In the genomic region with DNA sequence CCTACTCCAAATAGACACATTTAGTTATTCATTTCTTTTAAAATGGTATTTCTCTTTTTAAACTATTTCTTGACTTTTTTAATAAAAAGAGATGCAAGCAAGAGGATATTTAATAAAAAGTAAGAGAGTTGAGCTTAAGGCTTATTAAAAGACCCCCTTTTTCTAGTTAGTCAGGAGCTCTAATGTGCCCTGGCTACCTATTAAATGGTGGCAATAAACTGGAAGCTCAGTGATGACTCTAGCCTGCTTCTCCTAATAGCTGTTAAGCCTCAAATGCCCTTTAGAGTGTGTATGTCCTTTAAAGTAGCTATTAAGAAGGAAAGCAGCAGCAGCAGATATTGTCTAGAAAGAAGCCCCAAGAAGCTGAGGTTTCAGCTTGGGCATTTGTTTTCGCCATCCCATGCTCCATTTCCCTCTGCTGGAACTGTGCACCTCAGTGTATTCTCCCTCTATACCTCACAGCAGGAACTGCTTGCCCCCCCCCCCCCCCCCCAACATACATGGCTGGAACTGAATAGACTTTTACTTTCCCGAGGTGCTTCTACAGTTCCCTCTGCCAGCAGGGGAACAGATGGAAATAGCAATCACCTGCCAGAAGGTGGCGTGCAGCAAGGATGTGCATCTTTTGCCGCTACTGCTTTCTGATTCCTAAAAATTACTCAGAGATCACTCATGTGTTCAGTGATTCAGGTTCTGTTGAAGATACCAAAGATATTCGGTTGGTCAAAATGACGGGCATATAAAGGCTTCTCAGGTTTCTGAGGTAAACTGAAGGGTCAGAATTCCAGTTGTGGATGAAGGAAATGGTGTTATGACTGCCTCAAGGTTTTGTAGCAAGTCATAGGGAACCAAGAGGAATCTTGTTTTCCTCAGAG, we compare ENCODE assay signal across 9 cellular contexts. TPM values are rescaled to one million over a fixed set of nuclear protein-coding genes. Genes with fewer than 3 reads are reported as not detected.
DNase-seq lines count a peak whose midpoint lies in the region; ATAC-seq, FAIRE-seq and TF ChIP-seq lines count a peak whose summit lies in the region.
"Had no signal": no experiment of that assay in that cellular context is flagged by ENCODE, and none has a peak within 500 bp of the region (broad histone marks: within the 10 kb centered on the region; RNA-seq: fewer than 3 reads in every experiment).

No MANE protein-coding gene starts in this region.

- H3K4me1 ChIP-seq in Karpas-422 (ENCODE audit: low read length) (peaks cover 9% of the 10 kb centered on the region), SJSA1 (replicated peaks) (peaks cover 23% of the 10 kb centered on the region), astrocyte (ENCODE audit: insufficient read depth, low read length) (peaks cover 29% of the 10 kb centered on the region)
- no peaks in the 10 kb centered on the region for H3K4me1 ChIP-seq in effector memory CD4-positive, alpha-beta T cell (ENCODE audit: control insufficient read depth, insufficient read depth, low read length, poor library complexity, severe bottlenecking)

- H2AFZ ChIP-seq in Karpas-422 (ENCODE audit: low read length), result 0 out of 2 replicates have a peak overlapping the region, but pooled peaks have one; percentile 5
- H2AFZ ChIP-seq in astrocyte (ENCODE audit: low read depth, low read length), result no peak overlapping the region

- peak; percentile 97 for FAIRE-seq in astrocyte (lab: Jason Lieb, UNC)

- no peak overlapping the region for H3K4me3 ChIP-seq in Karpas-422 (ENCODE audit: low read length)
- H3K4me3 ChIP-seq in SJSA1, result no peak overlapping the region
- H3K4me3 ChIP-seq in astrocyte (ENCODE audit: insufficient read depth, low read depth, low read length), result peak overlapping the region; percentile 87
- no peak overlapping the region for H3K4me3 ChIP-seq in effector memory CD4-positive, alpha-beta T cell (ENCODE audit: insufficient read depth, low read depth, low read length, poor library complexity, severe bottlenecking)

- H3K36me3 Mint-ChIP-seq in astrocyte (ENCODE audit: low read depth, unreplicated experiment) (peaks cover 6% of the 10 kb centered on the region), immature natural killer cell (no peaks in the 10 kb centered on the region)

- peak overlapping the region; percentile 50 for H3K27ac Mint-ChIP-seq in astrocyte (ENCODE audit: unreplicated experiment)
- H3K27ac Mint-ChIP-seq in immature natural killer cell, result no peak overlapping the region

- H3K9me3 Mint-ChIP-seq in astrocyte (ENCODE audit: unreplicated experiment) (no peaks in the 10 kb centered on the region), immature natural killer cell (peaks cover 0 to 2% (median 0%) of the 10 kb centered on the region in 6 donors)

- no peaks in the 10 kb centered on the region for H3K9me2 ChIP-seq in Karpas-422 (replicated peaks; ENCODE audit: insufficient read depth, low read length)

- H3K9ac ChIP-seq in Karpas-422 (ENCODE audit: low read length) (no peak overlapping the region), astrocyte (ENCODE audit: low read length) (peak overlapping the region; percentile 91)

- H3K4me3 Mint-ChIP-seq in astrocyte (ENCODE audit: unreplicated experiment), result peak overlapping the region; percentile 80
- no peak overlapping the region for H3K4me3 Mint-ChIP-seq in immature natural killer cell

- peak; percentile 79 for TF ChIP-seq CTCF in astrocyte (IDR thresholded peaks at IDR 0.05; ENCODE audit: insufficient read depth, low read depth, low read length)

- H3K27ac ChIP-seq in Karpas-422 (ENCODE audit: low read length) (no peak overlapping the region), SJSA1 (0 out of 2 replicates have a peak overlapping the region, but pooled peaks have one; percentile 4), astrocyte (ENCODE audit: low read depth, low read length) (peak overlapping the region; percentile 78)
- H3K27ac ChIP-seq in effector memory CD4-positive, alpha-beta T cell (ENCODE audit: insufficient read depth, low read length, poor library complexity, severe bottlenecking), result no peak overlapping the region

- H3K9me3 ChIP-seq in Karpas-422 (ENCODE audit: low read length), result no peaks in the 10 kb centered on the region
- no peaks in the 10 kb centered on the region for H3K9me3 ChIP-seq in SJSA1 (replicated peaks)
- no peaks in the 10 kb centered on the region for H3K9me3 ChIP-seq in astrocyte (ENCODE audit: insufficient read depth, low read depth, low read length)
- no peaks in the 10 kb centered on the region for H3K9me3 ChIP-seq in effector memory CD4-positive, alpha-beta T cell (ENCODE audit: control insufficient read depth, low read length)

- H3K4me2 ChIP-seq in Karpas-422 (ENCODE audit: low read depth, low read length, poor library complexity, severe bottlenecking) (no peak overlapping the region), astrocyte (ENCODE audit: low read length) (peak overlapping the region; percentile 81)

- DNase-seq in D341Med (ENCODE audit: low spot score) (peak; percentile 79), Karpas-422 (peak; percentile 80), SJSA1 (ENCODE audit: low read depth in 1 of 2, low spot score in 2 of 2) (peak; percentile 64 to 70), astrocyte (ENCODE audit: low read depth) (peak; percentile 84), immature natural killer cell (peak in 2 of 3 donors; percentile 0 to 3)
- DNase-seq in stimulated activated CD4-positive, alpha-beta T cell treated with anti-CD3 and anti-CD28 coated beads, Interleukin-15, amount 100 ng/mL, for 48 hours (ENCODE audit: low read depth in 2 of 2), result peak; percentile 17 to 36
- DNase-seq in effector memory CD4-positive, alpha-beta T cell, result no peak

- H4K20me1 ChIP-seq in Karpas-422 (ENCODE audit: insufficient read depth, low read depth, low read length), result no peaks in the 10 kb centered on the region
- peaks cover 38% of the 10 kb centered on the region for H4K20me1 ChIP-seq in astrocyte (ENCODE audit: insufficient read depth, low read length)

- ATAC-seq in GM19455 (IDR thresholded peaks at IDR 0.05; ENCODE audit: unreplicated experiment), result peak; percentile 76

- no peaks in the 10 kb centered on the region for H3K27me3 ChIP-seq in Karpas-422 (ENCODE audit: low read length)
- H3K27me3 ChIP-seq in SJSA1 (replicated peaks), result no peaks in the 10 kb centered on the region
- no peaks in the 10 kb centered on the region for H3K27me3 ChIP-seq in astrocyte (ENCODE audit: insufficient read depth, low read length)
- no peaks in the 10 kb centered on the region for H3K27me3 ChIP-seq in effector memory CD4-positive, alpha-beta T cell (replicated peaks; ENCODE audit: control insufficient read depth, insufficient read depth, low read length, poor library complexity, severe bottlenecking)

- H3K36me3 ChIP-seq in Karpas-422 (ENCODE audit: insufficient read depth, low read length) (no peaks in the 10 kb centered on the region), SJSA1 (no peaks in the 10 kb centered on the region), astrocyte (ENCODE audit: insufficient read depth, low read length) (peaks cover 44% of the 10 kb centered on the region)
- H3K36me3 ChIP-seq in effector memory CD4-positive, alpha-beta T cell (ENCODE audit: control insufficient read depth, insufficient read depth, low read length), result no peaks in the 10 kb centered on the region

- peaks cover 16% of the 10 kb centered on the region for H3K4me1 Mint-ChIP-seq in astrocyte (ENCODE audit: low read depth, unreplicated experiment)
- H3K4me1 Mint-ChIP-seq in immature natural killer cell, result no peaks in the 10 kb centered on the region

- no peaks in the 10 kb centered on the region for H3K27me3 Mint-ChIP-seq in astrocyte (ENCODE audit: low read depth, unreplicated experiment)
- H3K27me3 Mint-ChIP-seq in immature natural killer cell (ENCODE audit: low read depth in 3 of 3), result peaks cover 2 to 11% (median 8%) of the 10 kb centered on the region in 3 donors

- H3K79me2 ChIP-seq in Karpas-422 (ENCODE audit: low read length) (no peaks in the 10 kb centered on the region), astrocyte (ENCODE audit: insufficient read depth, low read length) (peaks cover 64% of the 10 kb centered on the region)

RNA-seq across cellular contexts. Expression of gene RGS4, which starts 2.5 kb away (rescaled TPM):
- total RNA-seq in Karpas-422 (2014; rRNA removed; shearing (Covaris generic); ENCODE audit: low replicate concordance), result not detected in 2 replicates
- 3.4 and 5.4 TPM in 2 replicates for total RNA-seq in SJSA1 (2014; rRNA removed; shearing (Covaris generic))
- total RNA-seq in astrocyte, result 16.2 and 23.8 TPM in 2 replicates
- polyA plus RNA-seq in immature natural killer cell, result not detected
- total RNA-seq: activated CD8-positive, alpha-beta memory T cell treated with anti-CD3 and anti-CD28 coated beads for 36 hours had no signal

Comparison
In these comparisons a context has a peak if more than half of its experiments do, and no peak if none do; other contexts are left out.
1. DNase-seq: peak in D341Med (single experiment), Karpas-422 (single experiment), SJSA1 (2 of 2), astrocyte (single experiment), immature natural killer cell (2 of 3) and stimulated activated CD4-positive, alpha-beta T cell treated with anti-CD3 and anti-CD28 coated beads, Interleukin-15, amount 100 ng/mL, for 48 hours (2 of 2); none in effector memory CD4-positive, alpha-beta T cell (0 of 3).
2. H3K27ac ChIP-seq: peak in SJSA1 (single experiment) and astrocyte (single experiment); none in Karpas-422 (single experiment) and effector memory CD4-positive, alpha-beta T cell (single experiment).